In genomic region chr5:180274695-180275094, GRCh38 we compare ENCODE assay signal across 32 cellular contexts.
"Had no signal": no experiment of that assay in that cellular context is flagged by ENCODE, and none has a peak within 500 bp of the region (broad histone marks: within the 10 kb centered on the region; RNA-seq: fewer than 3 reads in every experiment).

No MANE protein-coding gene starts in this region.

- H3K4me3 ChIP-seq: adrenal gland, ascending aorta, body of pancreas, breast epithelium, cardiac muscle cell had no signal

- H3K4me1 ChIP-seq: adrenal gland, ascending aorta, body of pancreas, breast epithelium had no signal

- DNase-seq: activated effector memory CD4-positive, alpha-beta T cell treated with anti-CD3 and anti-CD28 coated beads, Interleukin-2, amount 50 U/mL, for 16 hours; activated effector memory CD4-positive, alpha-beta T cell treated with Interleukin-2 at 50 U/mL for 16 hours; activated gamma-delta T cell; activated gamma-delta T cell treated with Interleukin-2 at 50 U/mL for 16 hours; activated naive CD4-positive, alpha-beta T cell; activated naive CD4-positive, alpha-beta T cell treated with anti-CD3 and anti-CD28 coated beads for 36 hours; activated naive CD4-positive, alpha-beta T cell treated with anti-CD3 and anti-CD28 coated beads, Interleukin-2, amount 10 ng/mL, durations not matched to agents 7 days and 5 days; activated naive CD4-positive, alpha-beta T cell treated with anti-CD3 and anti-CD28 coated beads, Interleukin-2, amount 50 U/mL, for 16 hours; activated naive CD4-positive, alpha-beta T cell treated with Interleukin-2 at 50 U/mL for 16 hours; activated naive CD8-positive, alpha-beta T cell treated with anti-CD3 and anti-CD28 coated beads for 36 hours; activated naive CD8-positive, alpha-beta T cell treated with anti-CD3 and anti-CD28 coated beads, Interleukin-2, amount 10 ng/mL, durations not matched to agents 7 days and 5 days; activated naive CD8-positive, alpha-beta T cell treated with anti-CD3 and anti-CD28 coated beads, Interleukin-2, amount 50 U/mL, for 24 hours; activated T-cell treated with anti-CD3 and anti-CD28 coated beads, Interleukin-2, amount 50 U/mL, for 1 hour; activated T-cell treated with anti-CD3 and anti-CD28 coated beads, Interleukin-2, amount 50 U/mL, for 24 hours; activated T-cell treated with anti-CD3 and anti-CD28 coated beads, Interleukin-2, amount 50 U/mL, for 4 hours; activated T-cell treated with anti-CD3 and anti-CD28 coated beads, Interleukin-2, amount 50 U/mL, for 48 hours; activated T-cell treated with anti-CD3 and anti-CD28 coated beads, Interleukin-2, amount 50 U/mL, for 72 hours; adrenal gland; amniotic stem cell; amygdala; anterior cingulate cortex; aorta; body of pancreas; brain microvascular endothelial cell; caudate nucleus; central memory CD4-positive, alpha-beta T cell; cerebellar nuclear complex had no signal

- H3K27me3 ChIP-seq: adrenal gland, ascending aorta, body of pancreas, brain microvascular endothelial cell, breast epithelium, cardiac muscle cell had no signal

- ATAC-seq: activated naive CD4-positive, alpha-beta T cell treated with anti-CD3 and anti-CD28 coated beads, Interleukin-2, amount 50 U/mL, for 72 hours; activated naive CD8-positive, alpha-beta T cell treated with anti-CD3 and anti-CD28 coated beads, Interleukin-2, amount 50 U/mL, for 24 hours; activated T-cell treated with anti-CD3 and anti-CD28 coated beads, Interleukin-2, amount 50 U/mL, for 4 hours; activated T-cell treated with anti-CD3 and anti-CD28 coated beads, Interleukin-2, amount 50 U/mL, for 72 hours; activated T-helper 17 cell treated with anti-CD3 and anti-CD28 coated beads, Interleukin-2, amount 50 U/mL, for 72 hours; body of pancreas had no signal

- H3K27ac ChIP-seq: adrenal gland, ascending aorta, body of pancreas, brain microvascular endothelial cell, breast epithelium, cardiac muscle cell had no signal
